ENCODE assay signal across 9 cellular contexts in genomic region chr10:80409121-80409520, GRCh38. TPM values are rescaled to one million over a fixed set of nuclear protein-coding genes. Genes with fewer than 3 reads are reported as not detected.
DNase-seq lines count a peak whose midpoint lies in the region; ATAC-seq and TF ChIP-seq lines count a peak whose summit lies in the region.
"Had no signal": no experiment of that assay in that cellular context is flagged by ENCODE, and none has a peak within 500 bp of the region (broad histone marks: within the 10 kb centered on the region; RNA-seq: fewer than 3 reads in every experiment).

No MANE protein-coding gene starts in this region.

- H3K18ac ChIP-seq in trophoblast cell (ENCODE audit: low read length), result peak overlapping the region; percentile 98

- H3K4me2 ChIP-seq in trophoblast cell (ENCODE audit: low read length), result peak overlapping the region; percentile 85

- peaks cover 5% of the 10 kb centered on the region for H3K79me2 ChIP-seq in trophoblast cell (ENCODE audit: control insufficient read depth, insufficient read depth, low read length, poor library complexity)

- peak overlapping the region; percentile 95 for H2AFZ ChIP-seq in trophoblast cell (ENCODE audit: insufficient read depth, low read length, poor library complexity)

- DNase-seq in ELF-1 (ENCODE audit: low read depth, low spot score), result peak; percentile 74
- DNase-seq in SJSA1 (ENCODE audit: low read depth in 1 of 2, low spot score in 2 of 2), result no peak
- DNase-seq in fibroblast of villous mesenchyme (ENCODE audit: low read depth), result no peak
- DNase-seq in trophoblast cell, result peak in 1 of 2 donors; percentile 54
- DNase-seq in NCI-H187 (lab: John Stamatoyannopoulos, UW), result no peak
- DNase-seq in activated gamma-delta T cell treated with Interleukin-2 at 50 U/mL for 16 hours, result no peak
- no peak for DNase-seq in foreskin keratinocyte

- H3K27me3 ChIP-seq in SJSA1 (replicated peaks), result no peaks in the 10 kb centered on the region
- H3K27me3 ChIP-seq in trophoblast cell (ENCODE audit: insufficient read depth, low read length), result no peaks in the 10 kb centered on the region
- no peaks in the 10 kb centered on the region for H3K27me3 ChIP-seq in foreskin keratinocyte

- H3K79me1 ChIP-seq in trophoblast cell (ENCODE audit: low read length), result peaks cover 11% of the 10 kb centered on the region

- no peak overlapping the region for H2BK120ac ChIP-seq in trophoblast cell (ENCODE audit: insufficient read depth, low read length, poor library complexity)

- H4K8ac ChIP-seq in trophoblast cell (ENCODE audit: low read depth, low read length), result no peak overlapping the region

- peak overlapping the region; percentile 97 for H4K91ac ChIP-seq in trophoblast cell (ENCODE audit: low read depth, low read length)

- peak overlapping the region; percentile 58 for H3K4me3 ChIP-seq in SJSA1
- peak overlapping the region; percentile 77 for H3K4me3 ChIP-seq in fibroblast of villous mesenchyme (ENCODE audit: low read depth, low read length)
- peak overlapping the region; percentile 82 for H3K4me3 ChIP-seq in trophoblast cell (ENCODE audit: low read depth, low read length)

- no CpG with 5 or more reads among the region's 12 CpGs for WGBS in trophoblast cell (ENCODE audit: extremely low coverage, insufficient coverage, insufficient read length)

- no peak overlapping the region for H2BK5ac ChIP-seq in trophoblast cell (ENCODE audit: low read depth, low read length, poor library complexity)

- H3K27ac ChIP-seq in SJSA1 (no peak overlapping the region), trophoblast cell (ENCODE audit: low read depth, low read length) (no peak overlapping the region), foreskin keratinocyte (no peak overlapping the region)

- H3K4me1 ChIP-seq in SJSA1 (replicated peaks) (peaks cover 54% of the 10 kb centered on the region), trophoblast cell (ENCODE audit: control insufficient read depth in 1 of 2, insufficient read depth in 2 of 2, low read length in 2 of 2) (peaks cover 24 to 29% of the 10 kb centered on the region in 2 experiments), foreskin keratinocyte (peaks cover 25% of the 10 kb centered on the region)

- H3K36me3 ChIP-seq in SJSA1, result no peaks in the 10 kb centered on the region
- H3K36me3 ChIP-seq in trophoblast cell (ENCODE audit: control insufficient read depth in 1 of 2, insufficient read depth in 2 of 2, low read length in 2 of 2), result no peaks in the 10 kb centered on the region

- TF ChIP-seq CTCF in fibroblast of villous mesenchyme (IDR thresholded peaks at IDR 0.05; ENCODE audit: insufficient read depth, low read depth, low read length) (no peak), foreskin keratinocyte (conservative IDR thresholded peaks at IDR 0.05) (no peak)

- H2AK5ac ChIP-seq in trophoblast cell (ENCODE audit: low read length), result no peak overlapping the region

- H3K23ac ChIP-seq in trophoblast cell (ENCODE audit: low read length), result no peak overlapping the region

- H3K9ac ChIP-seq in trophoblast cell (ENCODE audit: low read length), result peak overlapping the region; percentile 84

- peak overlapping the region; percentile 89 for H3K4ac ChIP-seq in trophoblast cell (ENCODE audit: low read depth, low read length)

- H4K12ac ChIP-seq in trophoblast cell (ENCODE audit: low read depth, low read length), result peak overlapping the region; percentile 87

- no peak for ATAC-seq in foreskin keratinocyte
- no peak for ATAC-seq in GM21526 (IDR thresholded peaks at IDR 0.05; ENCODE audit: low FRiP score, unreplicated experiment)

- H3K14ac ChIP-seq in trophoblast cell (ENCODE audit: low read length), result peak overlapping the region; percentile 95

- H3K9me3 ChIP-seq in SJSA1 (replicated peaks), result no peaks in the 10 kb centered on the region
- no peaks in the 10 kb centered on the region for H3K9me3 ChIP-seq in trophoblast cell (ENCODE audit: insufficient read depth, low read depth, low read length)

- H2BK12ac ChIP-seq in trophoblast cell (ENCODE audit: low read length), result no peak overlapping the region

RNA-seq across cellular contexts. Expression of gene PRXL2A, which starts 0.8 kb away (rescaled TPM):
- 51.8 and 68.9 TPM in 2 replicates for total RNA-seq in SJSA1 (2014; rRNA removed; shearing (Covaris generic))
- total RNA-seq in fibroblast of villous mesenchyme (79.0 and 80.5 TPM in 2 replicates), foreskin keratinocyte (39.8 and 53.7 TPM in 2 replicates)
- 41.6 and 43.8 TPM in 2 replicates for polyA plus RNA-seq in trophoblast cell (2013)
- polyA plus RNA-seq in foreskin keratinocyte, result 35.0 and 58.5 TPM in 2 replicates

RNA-seq across cellular contexts. Expression of gene TSPAN14, which starts 45.0 kb away (rescaled TPM):
- total RNA-seq in SJSA1 (2014; rRNA removed; shearing (Covaris generic)), result 60.8 and 65.8 TPM in 2 replicates
- 39.0 and 51.4 TPM in 2 replicates for total RNA-seq in fibroblast of villous mesenchyme
- 77.2 and 78.0 TPM in 2 replicates for polyA plus RNA-seq in trophoblast cell (2013)
- 105 and 139 TPM in 2 replicates for total RNA-seq in foreskin keratinocyte
- polyA plus RNA-seq in foreskin keratinocyte, result 76.4 and 110 TPM in 2 replicates

RNA-seq across cellular contexts. Expression of gene DYDC2, which starts 52.5 kb away (rescaled TPM):
- not detected in 2 replicates for total RNA-seq in SJSA1 (2014; rRNA removed; shearing (Covaris generic))
- total RNA-seq in fibroblast of villous mesenchyme (under 0.01 TPM in 1 of 2 replicates, not detected in the other), foreskin keratinocyte (0.14 and 0.28 TPM in 2 replicates)
- polyA plus RNA-seq in trophoblast cell (2013), result 0.04 TPM in 1 of 2 replicates, not detected in the other
- polyA plus RNA-seq in foreskin keratinocyte, result 0.31 and 0.50 TPM in 2 replicates
- total RNA-seq: activated CD8-positive, alpha-beta memory T cell treated with anti-CD3 and anti-CD28 coated beads for 36 hours had no signal

RNA-seq across cellular contexts. Expression of gene DYDC1, which starts 52.6 kb away (rescaled TPM):
- not detected in 2 replicates for total RNA-seq in SJSA1 (2014; rRNA removed; shearing (Covaris generic))
- not detected in 2 replicates for total RNA-seq in fibroblast of villous mesenchyme
- not detected in 2 replicates for polyA plus RNA-seq in trophoblast cell (2013)
- total RNA-seq in foreskin keratinocyte, result not detected in 2 replicates
- not detected in 2 replicates for polyA plus RNA-seq in foreskin keratinocyte
- total RNA-seq: activated CD8-positive, alpha-beta memory T cell treated with anti-CD3 and anti-CD28 coated beads for 36 hours had no signal
